ENCODE assay signal across 1 cellular context in the genomic region with DNA sequence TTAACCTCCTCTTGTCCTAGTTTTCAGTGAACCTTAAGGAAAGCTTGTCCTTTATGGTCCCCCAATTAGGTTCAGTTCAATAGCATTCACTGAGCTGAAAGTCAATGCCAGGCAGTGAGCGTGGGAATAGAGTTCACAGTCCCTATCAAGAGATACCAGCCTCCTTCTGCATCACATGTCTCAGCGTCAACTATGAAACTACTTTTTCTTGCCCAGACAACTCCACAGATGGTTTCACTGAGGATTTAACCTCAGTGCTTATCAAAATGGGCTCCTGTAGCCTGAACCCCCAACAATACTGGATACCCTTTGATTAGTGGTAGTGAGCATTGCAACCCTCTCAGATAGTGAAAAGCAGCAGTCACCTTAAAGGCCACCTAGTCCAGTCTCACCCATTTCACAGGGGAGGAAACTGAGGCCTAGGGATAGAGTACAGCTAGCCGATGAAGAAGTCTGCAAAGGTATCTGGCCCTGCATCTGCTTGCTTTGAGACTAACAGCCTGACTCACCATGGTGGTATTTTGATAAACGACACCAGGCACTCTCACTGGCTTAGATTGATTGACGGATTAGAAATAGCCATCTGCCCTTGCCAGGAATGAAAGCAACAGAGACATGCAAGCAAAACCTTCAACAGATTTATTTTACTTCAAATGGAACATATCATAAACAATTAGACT.
TF ChIP-seq lines count a peak whose summit lies in the region.

No MANE protein-coding gene starts in this region.

TF ChIP-seq in A549, 52 proteins besides CTCF, POLR2A, EP300 and RAD21 (continued from another document):
- TF ChIP-seq MAX (IDR thresholded peaks at IDR 0.05) (0 out of 2 replicates have a peak, but pooled peaks have one; percentile 18), FOSB (CRISPR knock-in tag; IDR thresholded peaks at IDR 0.05) (no peak), KDM1A (IDR thresholded peaks at IDR 0.05; ENCODE audit: low read depth) (peak; percentile 72; the same call in 1 of the 2 replicates)
TF ChIP-seq in A549: peak in this region for 3.
